Comparison of ENCODE assay signal across 26 cellular contexts in the genomic region with DNA sequence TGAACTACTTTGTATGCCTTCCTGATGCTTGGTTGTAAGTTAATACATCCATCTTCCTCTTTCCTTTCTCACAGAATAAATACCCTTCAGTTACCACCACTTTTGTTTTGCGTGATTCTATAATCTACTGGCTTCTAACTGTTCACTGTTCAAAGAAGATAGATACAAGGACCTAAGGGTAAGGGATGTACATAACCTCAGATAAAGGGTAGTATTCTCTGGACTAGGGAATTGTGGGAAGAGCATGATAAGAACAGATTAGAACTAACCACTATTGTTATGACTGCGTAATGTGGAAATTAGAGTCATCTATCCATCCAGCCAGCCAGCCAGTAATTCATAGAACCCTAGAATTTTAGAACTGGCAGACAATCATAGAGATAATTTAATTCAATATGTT. TPM values are rescaled to one million over a fixed set of nuclear protein-coding genes. Genes with fewer than 3 reads are reported as not detected.
DNase-seq lines count a peak whose midpoint lies in the region; ATAC-seq and TF ChIP-seq lines count a peak whose summit lies in the region.
"Had no signal": no experiment of that assay in that cellular context is flagged by ENCODE, and none has a peak within 500 bp of the region (broad histone marks: within the 10 kb centered on the region; RNA-seq: fewer than 3 reads in every experiment).

No MANE protein-coding gene starts in this region.

- H3K27me3 ChIP-seq in SK-N-SH (ENCODE audit: insufficient read depth) (no peaks in the 10 kb centered on the region), WERI-Rb-1 (ENCODE audit: insufficient read depth, low read depth, severe bottlenecking) (no peaks in the 10 kb centered on the region), hepatocyte (no peaks in the 10 kb centered on the region), heart right ventricle (no peaks in the 10 kb centered on the region)
- H3K27me3 ChIP-seq: BE2C, SJSA1 had no signal

- DNase-seq in SK-N-SH (no peak), WERI-Rb-1 (no peak), hepatocyte (ENCODE audit: low spot score) (no peak), AG08396 (ENCODE audit: low spot score) (no peak), heart right ventricle (no peak)
- no peak for DNase-seq in activated T-cell treated with anti-CD3 and anti-CD28 coated beads, Interleukin-2, amount 50 U/mL, for 4 hours
- DNase-seq: BE2C; CD8-positive, alpha-beta memory T cell; GM23248; H7; KBM-7; MV-4-11; NCI-H1105; NCI-H1436 treated with DMSO at 0.1 percent for 48 hours; NCI-H187 treated with DMSO at 0.1 percent for 48 hours; NCI-H2171 treated with DMSO at 0.1 percent for 48 hours; NCI-H524 treated with DMSO at 0.1 percent for 48 hours; NCI-H774; Right ventricle myocardium superior; RPMI8226 had no signal

- CTCF ChIA-PET in SK-N-SH (lab: Yijun Ruan, JAX), result no interaction called here

- TF ChIP-seq RAD21 in SK-N-SH (IDR thresholded peaks at IDR 0.05; ENCODE audit: low read length), result no peak

- no peak for TF ChIP-seq EP300 in SK-N-SH (IDR thresholded peaks at IDR 0.05; ENCODE audit: borderline replicate concordance in 1 of 2, low read depth in 1 of 2, low read length in 1 of 2)

- H3K79me2 ChIP-seq in SK-N-SH (ENCODE audit: insufficient read depth), result no peaks in the 10 kb centered on the region
- no peaks in the 10 kb centered on the region for H3K79me2 ChIP-seq in hepatocyte

- H3K4me2 ChIP-seq in SK-N-SH, result no peak overlapping the region
- no peak overlapping the region for H3K4me2 ChIP-seq in hepatocyte

- no peaks in the 10 kb centered on the region for H3K36me3 ChIP-seq in SK-N-SH (replicated peaks in 1 of 2; ENCODE audit: control insufficient read depth in 1 of 2, insufficient read depth in 2 of 2, low read length in 1 of 2)
- H3K36me3 ChIP-seq in WERI-Rb-1, result no peaks in the 10 kb centered on the region
- no peaks in the 10 kb centered on the region for H3K36me3 ChIP-seq in hepatocyte (replicated peaks; ENCODE audit: insufficient read depth, low read depth)
- H3K36me3 ChIP-seq in heart right ventricle, result no peaks in the 10 kb centered on the region
- H3K36me3 ChIP-seq: BE2C, SJSA1 had no signal

- POLR2A ChIA-PET in SK-N-SH (lab: Yijun Ruan, JAX), result no interaction called here

- H3K27ac ChIP-seq in SK-N-SH (ENCODE audit: low read depth in 2 of 2, low read length in 1 of 2) (peak overlapping the region; percentile 44 to 92; a peak in 3 of 4 replicates), WERI-Rb-1 (peak overlapping the region; percentile 28; the same call in 1 of the 2 replicates), hepatocyte (peak overlapping the region; percentile 91), heart right ventricle (no peak overlapping the region)
- H3K27ac ChIP-seq: 22Rv1, GM23248, SJSA1 had no signal

- H4K20me1 ChIP-seq in SK-N-SH (ENCODE audit: insufficient read depth) (no peaks in the 10 kb centered on the region), hepatocyte (ENCODE audit: insufficient read depth, poor library complexity, severe bottlenecking) (no peaks in the 10 kb centered on the region)

- H3K9me2 ChIP-seq in SK-N-SH (no peaks in the 10 kb centered on the region), hepatocyte (replicated peaks; ENCODE audit: insufficient read depth) (no peaks in the 10 kb centered on the region)

- intact Hi-C loops in heart right ventricle (cut with DNase I), result no loop called here

- TF ChIP-seq CTCF in SK-N-SH (IDR thresholded peaks at IDR 0.05), result no peak
- TF ChIP-seq CTCF in WERI-Rb-1 (IDR thresholded peaks at IDR 0.05; ENCODE audit: low read depth, low read length), result no peak
- TF ChIP-seq CTCF in hepatocyte (IDR thresholded peaks at IDR 0.05; ENCODE audit: poor library complexity), result no peak
- TF ChIP-seq CTCF in heart right ventricle (IDR thresholded peaks at IDR 0.05), result no peak

- no peak overlapping the region for H3K4me3 Mint-ChIP-seq in activated T-cell treated with anti-CD3 and anti-CD28 coated beads, Interleukin-2, amount 50 U/mL, for 4 hours
- H3K4me3 Mint-ChIP-seq: CD14-positive monocyte; CD8-positive, alpha-beta memory T cell had no signal

- H3K9me3 ChIP-seq in SK-N-SH (no peaks in the 10 kb centered on the region), WERI-Rb-1 (ENCODE audit: severe bottlenecking) (no peaks in the 10 kb centered on the region), hepatocyte (ENCODE audit: low read depth) (no peaks in the 10 kb centered on the region), heart right ventricle (no peaks in the 10 kb centered on the region)
- H3K9me3 ChIP-seq: BE2C, SJSA1 had no signal

- ATAC-seq in SK-N-SH treated with all-trans-retinoic acid at 6 μM for 48 hours, result no peak
- ATAC-seq in activated T-cell treated with anti-CD3 and anti-CD28 coated beads, Interleukin-2, amount 50 U/mL, for 4 hours, result no peak
- ATAC-seq in heart right ventricle, result no peak

- H2AFZ ChIP-seq in SK-N-SH (ENCODE audit: low read depth) (no peak overlapping the region), hepatocyte (no peak overlapping the region)
- H2AFZ ChIP-seq: GM23248 had no signal

- no peaks in the 10 kb centered on the region for H3K36me3 Mint-ChIP-seq in activated T-cell treated with anti-CD3 and anti-CD28 coated beads, Interleukin-2, amount 50 U/mL, for 4 hours (ENCODE audit: insufficient read depth)
- H3K36me3 Mint-ChIP-seq: CD14-positive monocyte; CD8-positive, alpha-beta memory T cell had no signal

- H3K9me3 Mint-ChIP-seq in activated T-cell treated with anti-CD3 and anti-CD28 coated beads, Interleukin-2, amount 50 U/mL, for 4 hours, result no peaks in the 10 kb centered on the region
- H3K9me3 Mint-ChIP-seq: CD14-positive monocyte; CD8-positive, alpha-beta memory T cell had no signal

- peaks cover 32 to 80% of the 10 kb centered on the region in 2 experiments for H3K4me1 ChIP-seq in SK-N-SH (ENCODE audit: control insufficient read depth in 1 of 2, insufficient read depth in 2 of 2, low read depth in 1 of 2, low read length in 1 of 2)
- peaks cover 21% of the 10 kb centered on the region for H3K4me1 ChIP-seq in hepatocyte (ENCODE audit: insufficient read depth)
- H3K4me1 ChIP-seq in heart right ventricle, result peaks cover 0 to 20% (median 2%) of the 10 kb centered on the region in 9 donors

- peaks cover 30% of the 10 kb centered on the region for H3K27me3 Mint-ChIP-seq in activated T-cell treated with anti-CD3 and anti-CD28 coated beads, Interleukin-2, amount 50 U/mL, for 4 hours (ENCODE audit: low read depth)

- WGBS in SK-N-SH (ENCODE audit: low lambda C conversion rate), result 98% methylated on average over 2 of the region's 2 CpGs
- 95% methylated on average over 2 of the region's 2 CpGs for WGBS in hepatocyte (ENCODE audit: low lambda C conversion rate, missing lambda C conversion rate)
- 96 to 99% methylated on average over 2 of the region's 2 CpGs for WGBS in heart right ventricle, 2 donors

- H3F3A ChIP-seq in SK-N-SH (replicated peaks; ENCODE audit: insufficient read depth), result peaks cover 10% of the 10 kb centered on the region

- H3K9ac ChIP-seq in SK-N-SH, result no peak overlapping the region
- H3K9ac ChIP-seq: GM23248 had no signal

- H3K4me1 Mint-ChIP-seq in activated T-cell treated with anti-CD3 and anti-CD28 coated beads, Interleukin-2, amount 50 U/mL, for 4 hours (ENCODE audit: low read depth), result no peaks in the 10 kb centered on the region
- H3K4me1 Mint-ChIP-seq: CD14-positive monocyte; CD8-positive, alpha-beta memory T cell had no signal

- H3K4me3 ChIP-seq in SK-N-SH (ENCODE audit: low read depth in 2 of 2, low read length in 1 of 2), result no peak overlapping the region
- no peak overlapping the region for H3K4me3 ChIP-seq in WERI-Rb-1 (ENCODE audit: low read depth, low read length)
- no peak overlapping the region for H3K4me3 ChIP-seq in hepatocyte
- no peak overlapping the region for H3K4me3 ChIP-seq in heart right ventricle
- H3K4me3 ChIP-seq: GM23248, SJSA1 had no signal

TF ChIP-seq in SK-N-SH, 30 proteins besides CTCF, POLR2A, EP300 and RAD21 (continues in another document):
- TF ChIP-seq RCOR1 (IDR thresholded peaks at IDR 0.05; ENCODE audit: low read length) (no peak), YY1 (IDR thresholded peaks at IDR 0.05; ENCODE audit: low read depth) (no peak)
- TF ChIP-seq, protein P1, sequence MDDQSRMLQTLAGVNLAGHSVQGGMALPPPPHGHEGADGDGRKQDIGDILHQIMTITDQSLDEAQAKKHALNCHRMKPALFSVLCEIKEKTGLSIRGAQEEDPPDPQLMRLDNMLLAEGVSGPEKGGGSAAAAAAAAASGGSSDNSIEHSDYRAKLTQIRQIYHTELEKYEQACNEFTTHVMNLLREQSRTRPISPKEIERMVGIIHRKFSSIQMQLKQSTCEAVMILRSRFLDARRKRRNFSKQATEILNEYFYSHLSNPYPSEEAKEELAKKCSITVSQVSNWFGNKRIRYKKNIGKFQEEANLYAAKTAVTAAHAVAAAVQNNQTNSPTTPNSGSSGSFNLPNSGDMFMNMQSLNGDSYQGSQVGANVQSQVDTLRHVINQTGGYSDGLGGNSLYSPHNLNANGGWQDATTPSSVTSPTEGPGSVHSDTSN (IDR thresholded peaks at IDR 0.05), result no peak

TF ChIP-seq in SK-N-SH treated with all-trans-retinoic acid at 6 μM for 48 hours, 23 proteins besides CTCF, POLR2A, EP300 and RAD21 (continues in another document):
- TF ChIP-seq PPARA (CRISPR knock-in tag; IDR thresholded peaks at IDR 0.05; ENCODE audit: borderline replicate concordance), result no peak
- TF ChIP-seq GLIS3 (CRISPR knock-in tag; IDR thresholded peaks at IDR 0.05), result no peak
- no peak for TF ChIP-seq RARB (CRISPR knock-in tag; IDR thresholded peaks at IDR 0.05)

RNA-seq across cellular contexts. Expression of a gene that starts 36.4 kb away (rescaled TPM):
- polyA plus RNA-seq in SK-N-SH (2012; rRNA removed), result 11.1 and 13.1 TPM in 2 replicates
- 7.3 and 9.7 TPM in 2 replicates for polyA plus RNA-seq in SK-N-SH (2012; cell fraction: cytosol; rRNA removed)
- 35.8 and 41.5 TPM in 2 replicates for polyA plus RNA-seq in SK-N-SH (2012; cell fraction: nucleus; rRNA removed)
- total RNA-seq in hepatocyte, result 2.2 and 3.8 TPM in 2 replicates
- 4.4 and 6.4 TPM in 2 replicates for polyA plus RNA-seq in hepatocyte
- not detected for total RNA-seq in activated T-cell treated with anti-CD3 and anti-CD28 coated beads, Interleukin-2, amount 50 U/mL, for 4 hours
- total RNA-seq in heart right ventricle, result 1 to 10 TPM; 1.9 to 9.1 (median 6.1) TPM
- 1 to 10 TPM; 1.2 to 1.7 TPM for polyA plus RNA-seq in heart right ventricle
- total RNA-seq: LHCN-M2, MCF 10A had no signal
- polyA plus RNA-seq: CD14-positive monocyte; CD8-positive, alpha-beta memory T cell had no signal

Comparison
In these comparisons a context has a peak if more than half of its experiments do, and no peak if none do; other contexts are left out.
1. H3K27ac ChIP-seq: peak in SK-N-SH (2 of 2), WERI-Rb-1 (single experiment) and hepatocyte (single experiment); none in heart right ventricle (0 of 10).